12 cellular contexts compared by ENCODE assay signal in genomic region chr5:77167695-77168111, GRCh38. TPM values are rescaled to one million over a fixed set of nuclear protein-coding genes. Genes with fewer than 3 reads are reported as not detected.
DNase-seq lines count a peak whose midpoint lies in the region; ATAC-seq, FAIRE-seq and TF ChIP-seq lines count a peak whose summit lies in the region.
"Had no signal": no experiment of that assay in that cellular context is flagged by ENCODE, and none has a peak within 500 bp of the region (broad histone marks: within the 10 kb centered on the region; RNA-seq: fewer than 3 reads in every experiment).

No MANE protein-coding gene starts in this region.

- H3K4me3 ChIP-seq in PC-9 (no peak overlapping the region), OCI-LY7 (ENCODE audit: low read depth, low read length, poor library complexity, severe bottlenecking) (no peak overlapping the region)
- H3K4me3 ChIP-seq: GM12878 had no signal

- no peak for ATAC-seq in HG03135 (IDR thresholded peaks at IDR 0.05; ENCODE audit: unreplicated experiment)
- ATAC-seq: GM12878 had no signal

- no peaks in the 10 kb centered on the region for H3K9me2 ChIP-seq in PC-9 (ENCODE audit: insufficient read depth)
- H3K9me2 ChIP-seq in OCI-LY7 (ENCODE audit: insufficient read depth, low read length): no peaks in the 10 kb centered on the region

- TF ChIP-seq POLR2A in GM12891 (IDR thresholded peaks at IDR 0.05; ENCODE audit: low read depth, low read length): no peak

- POLR2A ChIA-PET in PC-9 (lab: Charles Lee; ENCODE audit: unreplicated experiment): interaction anchor here (0.6 kb wide), 1 partner anchor 212 kb away, joined by 4 read pairs; no protein-coding TSS in a partner anchor
- POLR2A ChIA-PET in OCI-LY7 (lab: Charles Lee): no interaction called here

- H3K36me3 ChIP-seq in PC-9 (ENCODE audit: low read depth): no peaks in the 10 kb centered on the region
- H3K36me3 ChIP-seq in OCI-LY7 (ENCODE audit: insufficient read depth, low read length): no peaks in the 10 kb centered on the region

- BruUV-seq in PC-9 (replicated peaks; lab: Mats Ljungman, UMichigan) (no TSS peak), OCI-LY7 (replicated peaks; lab: Mats Ljungman, UMichigan) (no TSS peak)

- no peaks in the 10 kb centered on the region for H3K79me2 ChIP-seq in PC-9 (ENCODE audit: low read depth)
- H3K79me2 ChIP-seq in OCI-LY7 (ENCODE audit: insufficient read depth, low read depth, low read length): no peaks in the 10 kb centered on the region

- CTCF ChIA-PET in PC-9 (lab: Charles Lee) (interaction anchor here (0.7 kb wide), 1 partner anchor 452 kb away, joined by 3 read pairs; no protein-coding TSS in a partner anchor), OCI-LY7 (lab: Charles Lee; ENCODE audit: unreplicated experiment) (no interaction called here)

- no peaks in the 10 kb centered on the region for H3F3A ChIP-seq in PC-9 (ENCODE audit: insufficient read depth, low read depth)

- peak; percentile 78 for DNase-seq in Daoy (ENCODE audit: low read depth)
- peak; percentile 45 to 48 for DNase-seq in PC-9
- peak; percentile 87 for DNase-seq in fibroblast of gingiva (ENCODE audit: low read depth)
- DNase-seq in renal cortical epithelial cell (ENCODE audit: low read depth): peak; percentile 61
- DNase-seq in stimulated activated CD4-positive, alpha-beta T cell treated with anti-CD3 and anti-CD28 coated beads, Interleukin-2, amount 100 ng/mL, for 48 hours: no peak
- DNase-seq in GM12891 (ENCODE audit: insufficient read length, low spot score): no peak
- DNase-seq in OCI-LY7 (ENCODE audit: low spot score): no peak
- DNase-seq: activated CD4-positive, alpha-beta memory T cell treated with anti-CD3 and anti-CD28 coated beads for 36 hours; effector memory CD4-positive, alpha-beta T cell; NCI-H1930 had no signal

- H3K4me1 ChIP-seq in PC-9 (replicated peaks; ENCODE audit: insufficient read depth) (peaks cover 22% of the 10 kb centered on the region), OCI-LY7 (ENCODE audit: insufficient read depth, low read length, poor library complexity, severe bottlenecking) (no peaks in the 10 kb centered on the region)

- no peak for FAIRE-seq in GM12891 (lab: Jason Lieb, UNC)
- FAIRE-seq: GM12878 had no signal

- intact Hi-C loops in PC-9 (cut with micrococcal nuclease; ENCODE audit: unreplicated experiment) (loop anchor here (5.0 kb wide), 1 partner anchor 55 kb away; no protein-coding TSS in a partner anchor), OCI-LY7 (cut with micrococcal nuclease; ENCODE audit: unreplicated experiment) (no loop called here)

- H3K9me3 ChIP-seq in PC-9 (ENCODE audit: insufficient read depth, low read depth) (no peaks in the 10 kb centered on the region), OCI-LY7 (ENCODE audit: low read length) (no peaks in the 10 kb centered on the region)

- H4K20me1 ChIP-seq in PC-9 (ENCODE audit: insufficient read depth) (no peaks in the 10 kb centered on the region), OCI-LY7 (ENCODE audit: insufficient read depth, low read length) (no peaks in the 10 kb centered on the region)

- H2AFZ ChIP-seq in PC-9: no peak overlapping the region
- no peak overlapping the region for H2AFZ ChIP-seq in OCI-LY7 (ENCODE audit: low read length)

- no peak overlapping the region; the same call in 1 of the 2 replicates for H3K4me2 ChIP-seq in PC-9
- no peak overlapping the region for H3K4me2 ChIP-seq in OCI-LY7 (ENCODE audit: low read length)

- H3K27ac ChIP-seq in PC-9 (no peak overlapping the region), OCI-LY7 (ENCODE audit: low read depth, low read length, poor library complexity, severe bottlenecking) (no peak overlapping the region)

- TF ChIP-seq CTCF in PC-9 (conservative IDR thresholded peaks at IDR 0.05): no peak
- TF ChIP-seq CTCF in OCI-LY7 (conservative IDR thresholded peaks at IDR 0.05; ENCODE audit: low read length): no peak

- H3K27me3 ChIP-seq in PC-9 (ENCODE audit: insufficient read depth, low read depth): no peaks in the 10 kb centered on the region

TF ChIP-seq in GM12891, 5 proteins besides CTCF, POLR2A, EP300 and RAD21:
- TF ChIP-seq SPI1 (IDR thresholded peaks at IDR 0.05; ENCODE audit: low read depth, low read length): no peak
- TF ChIP-seq TAF1 (IDR thresholded peaks at IDR 0.05; ENCODE audit: low read depth, low read length): no peak
- TF ChIP-seq POU2F2 (IDR thresholded peaks at IDR 0.05; ENCODE audit: low read depth, low read length): no peak
- no peak for TF ChIP-seq POLR2AphosphoS5 (IDR thresholded peaks at IDR 0.05; ENCODE audit: low read depth, low read length)
- no peak for TF ChIP-seq PAX5 (IDR thresholded peaks at IDR 0.05; ENCODE audit: insufficient read depth, low read length, severe bottlenecking)

RNA-seq across cellular contexts. Expression of gene PDE8B, which starts 42.8 kb away (rescaled TPM):
- total RNA-seq in Daoy (2014; rRNA removed; shearing (Covaris generic)): 0.29 and 1.6 TPM in 2 replicates
- 1.7 and 1.8 TPM in 2 replicates for total RNA-seq in PC-9 (2021)
- total RNA-seq in renal cortical epithelial cell: 0.05 TPM in 1 of 2 replicates, not detected in the other
- 0.26 TPM for polyA plus RNA-seq in GM12891 (2012; ENCODE audit: low read depth, missing spikeins)
- 0.22 TPM in 1 of 2 replicates, not detected in the other for total RNA-seq in OCI-LY7 (2014; rRNA removed; shearing (Covaris generic))
- 0.21 and 0.50 TPM in 2 replicates for total RNA-seq in OCI-LY7 (2022)
- total RNA-seq: activated CD4-positive, alpha-beta memory T cell treated with anti-CD3 and anti-CD28 coated beads for 36 hours had no signal

Comparison
In these comparisons a context has a peak if more than half of its experiments do, and no peak if none do; other contexts are left out.
1. DNase-seq: peak in Daoy (single experiment), PC-9 (2 of 2), fibroblast of gingiva (single experiment) and renal cortical epithelial cell (single experiment); none in stimulated activated CD4-positive, alpha-beta T cell treated with anti-CD3 and anti-CD28 coated beads, Interleukin-2, amount 100 ng/mL, for 48 hours (0 of 2), GM12891 (single experiment) and OCI-LY7 (single experiment).